In genomic region chr22:20084547-20085413, GRCh38 we compare ENCODE assay signal across 1 cellular context.
TF ChIP-seq lines count a peak whose summit lies in the region.

No MANE protein-coding gene starts in this region.

TF ChIP-seq in K562, 482 proteins besides CTCF, POLR2A, EP300 and RAD21 (continues in another document):
- TF ChIP-seq ZNF511 (CRISPR knock-in tag; IDR thresholded peaks at IDR 0.05) (no peak), TEAD2 (tag; IDR thresholded peaks at IDR 0.05) (peak; percentile 60; the same call in 1 of the 2 replicates), NR1H2 (CRISPR knock-in tag; IDR thresholded peaks at IDR 0.05) (no peak), CEBPG (CRISPR knock-in tag; IDR thresholded peaks at IDR 0.05) (no peak), CEBPG (tag; conservative IDR thresholded peaks at IDR 0.05 in 1 of 2, IDR thresholded peaks at IDR 0.05 in 1 of 2) (no peak), MEIS2 (IDR thresholded peaks at IDR 0.05; ENCODE audit: partially characterized antibody) (no peak), RNF2 (IDR thresholded peaks at IDR 0.05) (no peak), CBFB (CRISPR knock-in tag; IDR thresholded peaks at IDR 0.05) (no peak), CXXC5 (CRISPR knock-in tag; IDR thresholded peaks at IDR 0.05) (peak; percentile 63), PHB2 (IDR thresholded peaks at IDR 0.05; ENCODE audit: low read depth) (no peak), ZNF780A (CRISPR knock-in tag; IDR thresholded peaks at IDR 0.05) (no peak), TCF3 (CRISPR knock-in tag; IDR thresholded peaks at IDR 0.05) (no peak), SRF (CRISPR knock-in tag; IDR thresholded peaks at IDR 0.05) (no peak), BCOR (IDR thresholded peaks at IDR 0.05) (no peak), ZNF551 (CRISPR knock-in tag; IDR thresholded peaks at IDR 0.05) (no peak), E2F4 (CRISPR knock-in tag; IDR thresholded peaks at IDR 0.05; ENCODE audit: low read depth) (no peak), ARHGAP35 (IDR thresholded peaks at IDR 0.05; ENCODE audit: partially characterized antibody) (no peak), POLR2AphosphoS2 (IDR thresholded peaks at IDR 0.05; ENCODE audit: low read length) (0 out of 2 replicates have a peak, but pooled peaks have one; percentile 18), USF1 (CRISPR knock-in tag; IDR thresholded peaks at IDR 0.05) (no peak), MAZ (CRISPR knock-in tag; conservative IDR thresholded peaks at IDR 0.05 in 1 of 2, IDR thresholded peaks at IDR 0.05 in 1 of 2) (peak in 1 of 2 experiments; percentile 91; a peak in 2 of 4 replicates), POLR2H (tag; IDR thresholded peaks at IDR 0.05; ENCODE audit: low read depth) (no peak), SLC30A9 (CRISPR knock-in tag; IDR thresholded peaks at IDR 0.05) (no peak), ATF1 (CRISPR knock-in tag; IDR thresholded peaks at IDR 0.05) (no peak), ATF1 (tag; IDR thresholded peaks at IDR 0.05) (peak; percentile 91), NELFE (IDR thresholded peaks at IDR 0.05; ENCODE audit: insufficient read depth, insufficient read length) (no peak), HMGN3 (IDR thresholded peaks at IDR 0.05; ENCODE audit: borderline replicate concordance, extremely low read depth, insufficient read length, low read depth, low read length) (no peak), GATAD2A (IDR thresholded peaks at IDR 0.05) (no peak), ZNF609 (CRISPR knock-in tag; IDR thresholded peaks at IDR 0.05; ENCODE audit: borderline replicate concordance) (no peak), MBD2 (IDR thresholded peaks at IDR 0.05; ENCODE audit: borderline replicate concordance, low read depth) (no peak), KDM5B (IDR thresholded peaks at IDR 0.05; ENCODE audit: insufficient replicate concordance, low read depth, low read length) (peak; percentile 27), SP1 (CRISPR knock-in tag; IDR thresholded peaks at IDR 0.05) (no peak), CBX3 (IDR thresholded peaks at IDR 0.05; ENCODE audit: borderline replicate concordance in 1 of 2, low read length in 2 of 2) (no peak), CHD1 (IDR thresholded peaks at IDR 0.05; ENCODE audit: low read length) (peak; percentile 9), PTBP1 (IDR thresholded peaks at IDR 0.05; ENCODE audit: low read depth, low read length) (no peak), ZNF449 (CRISPR knock-in tag; IDR thresholded peaks at IDR 0.05) (no peak)
- TF ChIP-seq, protein P1, sequence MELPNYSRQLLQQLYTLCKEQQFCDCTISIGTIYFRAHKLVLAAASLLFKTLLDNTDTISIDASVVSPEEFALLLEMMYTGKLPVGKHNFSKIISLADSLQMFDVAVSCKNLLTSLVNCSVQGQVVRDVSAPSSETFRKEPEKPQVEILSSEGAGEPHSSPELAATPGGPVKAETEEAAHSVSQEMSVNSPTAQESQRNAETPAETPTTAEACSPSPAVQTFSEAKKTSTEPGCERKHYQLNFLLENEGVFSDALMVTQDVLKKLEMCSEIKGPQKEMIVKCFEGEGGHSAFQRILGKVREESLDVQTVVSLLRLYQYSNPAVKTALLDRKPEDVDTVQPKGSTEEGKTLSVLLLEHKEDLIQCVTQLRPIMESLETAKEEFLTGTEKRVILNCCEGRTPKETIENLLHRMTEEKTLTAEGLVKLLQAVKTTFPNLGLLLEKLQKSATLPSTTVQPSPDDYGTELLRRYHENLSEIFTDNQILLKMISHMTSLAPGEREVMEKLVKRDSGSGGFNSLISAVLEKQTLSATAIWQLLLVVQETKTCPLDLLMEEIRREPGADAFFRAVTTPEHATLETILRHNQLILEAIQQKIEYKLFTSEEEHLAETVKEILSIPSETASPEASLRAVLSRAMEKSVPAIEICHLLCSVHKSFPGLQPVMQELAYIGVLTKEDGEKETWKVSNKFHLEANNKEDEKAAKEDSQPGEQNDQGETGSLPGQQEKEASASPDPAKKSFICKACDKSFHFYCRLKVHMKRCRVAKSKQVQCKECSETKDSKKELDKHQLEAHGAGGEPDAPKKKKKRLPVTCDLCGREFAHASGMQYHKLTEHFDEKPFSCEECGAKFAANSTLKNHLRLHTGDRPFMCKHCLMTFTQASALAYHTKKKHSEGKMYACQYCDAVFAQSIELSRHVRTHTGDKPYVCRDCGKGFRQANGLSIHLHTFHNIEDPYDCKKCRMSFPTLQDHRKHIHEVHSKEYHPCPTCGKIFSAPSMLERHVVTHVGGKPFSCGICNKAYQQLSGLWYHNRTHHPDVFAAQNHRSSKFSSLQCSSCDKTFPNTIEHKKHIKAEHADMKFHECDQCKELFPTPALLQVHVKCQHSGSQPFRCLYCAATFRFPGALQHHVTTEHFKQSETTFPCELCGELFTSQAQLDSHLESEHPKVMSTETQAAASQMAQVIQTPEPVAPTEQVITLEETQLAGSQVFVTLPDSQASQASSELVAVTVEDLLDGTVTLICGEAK (IDR thresholded peaks at IDR 0.05): no peak
- TF ChIP-seq, protein P1 (CRISPR knock-in tag; IDR thresholded peaks at IDR 0.05): no peak
- TF ChIP-seq, protein P2, sequence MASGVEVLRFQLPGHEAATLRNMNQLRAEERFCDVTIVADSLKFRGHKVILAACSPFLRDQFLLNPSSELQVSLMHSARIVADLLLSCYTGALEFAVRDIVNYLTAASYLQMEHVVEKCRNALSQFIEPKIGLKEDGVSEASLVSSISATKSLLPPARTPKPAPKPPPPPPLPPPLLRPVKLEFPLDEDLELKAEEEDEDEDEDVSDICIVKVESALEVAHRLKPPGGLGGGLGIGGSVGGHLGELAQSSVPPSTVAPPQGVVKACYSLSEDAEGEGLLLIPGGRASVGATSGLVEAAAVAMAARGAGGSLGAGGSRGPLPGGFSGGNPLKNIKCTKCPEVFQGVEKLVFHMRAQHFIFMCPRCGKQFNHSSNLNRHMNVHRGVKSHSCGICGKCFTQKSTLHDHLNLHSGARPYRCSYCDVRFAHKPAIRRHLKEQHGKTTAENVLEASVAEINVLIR (CRISPR knock-in tag; IDR thresholded peaks at IDR 0.05): no peak
- TF ChIP-seq, protein P3, sequence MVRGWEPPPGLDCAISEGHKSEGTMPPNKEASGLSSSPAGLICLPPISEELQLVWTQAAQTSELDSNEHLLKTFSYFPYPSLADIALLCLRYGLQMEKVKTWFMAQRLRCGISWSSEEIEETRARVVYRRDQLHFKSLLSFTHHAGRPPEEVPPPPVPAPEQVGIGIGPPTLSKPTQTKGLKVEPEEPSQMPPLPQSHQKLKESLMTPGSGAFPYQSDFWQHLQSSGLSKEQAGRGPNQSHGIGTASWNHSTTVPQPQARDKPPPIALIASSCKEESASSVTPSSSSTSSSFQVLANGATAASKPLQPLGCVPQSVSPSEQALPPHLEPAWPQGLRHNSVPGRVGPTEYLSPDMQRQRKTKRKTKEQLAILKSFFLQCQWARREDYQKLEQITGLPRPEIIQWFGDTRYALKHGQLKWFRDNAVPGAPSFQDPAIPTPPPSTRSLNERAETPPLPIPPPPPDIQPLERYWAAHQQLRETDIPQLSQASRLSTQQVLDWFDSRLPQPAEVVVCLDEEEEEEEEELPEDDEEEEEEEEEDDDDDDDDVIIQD (CRISPR knock-in tag; IDR thresholded peaks at IDR 0.05): 0 out of 2 replicates have a peak, but pooled peaks have one; percentile 15
- TF ChIP-seq, protein P4, sequence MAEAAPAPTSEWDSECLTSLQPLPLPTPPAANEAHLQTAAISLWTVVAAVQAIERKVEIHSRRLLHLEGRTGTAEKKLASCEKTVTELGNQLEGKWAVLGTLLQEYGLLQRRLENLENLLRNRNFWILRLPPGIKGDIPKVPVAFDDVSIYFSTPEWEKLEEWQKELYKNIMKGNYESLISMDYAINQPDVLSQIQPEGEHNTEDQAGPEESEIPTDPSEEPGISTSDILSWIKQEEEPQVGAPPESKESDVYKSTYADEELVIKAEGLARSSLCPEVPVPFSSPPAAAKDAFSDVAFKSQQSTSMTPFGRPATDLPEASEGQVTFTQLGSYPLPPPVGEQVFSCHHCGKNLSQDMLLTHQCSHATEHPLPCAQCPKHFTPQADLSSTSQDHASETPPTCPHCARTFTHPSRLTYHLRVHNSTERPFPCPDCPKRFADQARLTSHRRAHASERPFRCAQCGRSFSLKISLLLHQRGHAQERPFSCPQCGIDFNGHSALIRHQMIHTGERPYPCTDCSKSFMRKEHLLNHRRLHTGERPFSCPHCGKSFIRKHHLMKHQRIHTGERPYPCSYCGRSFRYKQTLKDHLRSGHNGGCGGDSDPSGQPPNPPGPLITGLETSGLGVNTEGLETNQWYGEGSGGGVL (CRISPR knock-in tag; IDR thresholded peaks at IDR 0.05): no peak
